1 cellular context compared by ENCODE assay signal in genomic region chr17:68294617-68295016, GRCh38.
TF ChIP-seq lines count a peak whose summit lies in the region.

No MANE protein-coding gene starts in this region.

TF ChIP-seq in SK-N-SH treated with all-trans-retinoic acid at 6 μM for 48 hours, 23 proteins besides CTCF, POLR2A, EP300 and RAD21 (continued from another document):
- TF ChIP-seq ZNF70 (CRISPR knock-in tag; IDR thresholded peaks at IDR 0.05) (no peak), CSRNP3 (CRISPR knock-in tag; IDR thresholded peaks at IDR 0.05) (no peak), PPARA (CRISPR knock-in tag; IDR thresholded peaks at IDR 0.05; ENCODE audit: borderline replicate concordance) (no peak), ZFP30 (CRISPR knock-in tag; IDR thresholded peaks at IDR 0.05) (no peak), CSDC2 (CRISPR knock-in tag; IDR thresholded peaks at IDR 0.05) (no peak), ZFP3 (CRISPR knock-in tag; IDR thresholded peaks at IDR 0.05) (no peak)
TF ChIP-seq in SK-N-SH treated with all-trans-retinoic acid at 6 μM for 48 hours: peak in this region for 0.
